Comparison of ENCODE assay signal across 8 cellular contexts in genomic region chr10:98170249-98171117, GRCh38. TPM values are rescaled to one million over a fixed set of nuclear protein-coding genes. Genes with fewer than 3 reads are reported as not detected.
DNase-seq lines count a peak whose midpoint lies in the region; ATAC-seq, FAIRE-seq and TF ChIP-seq lines count a peak whose summit lies in the region.

No MANE protein-coding gene starts in this region.

- peaks cover 27% of the 10 kb centered on the region for H3K36me3 Mint-ChIP-seq in activated CD4-positive, alpha-beta T cell treated with anti-CD3 and anti-CD28 coated beads for 36 hours (ENCODE audit: low read depth)
- H3K36me3 Mint-ChIP-seq in stimulated activated effector memory CD8-positive, alpha-beta T cell treated with anti-CD3 and anti-CD28 coated beads, Interleukin-12 subunit alpha, Interleukin-12 subunit beta, amount 100 ng/mL, for 72 hours, result peaks cover 32% of the 10 kb centered on the region

- H3K9me3 Mint-ChIP-seq in activated CD4-positive, alpha-beta T cell treated with anti-CD3 and anti-CD28 coated beads for 36 hours (ENCODE audit: low read depth), result no peaks in the 10 kb centered on the region
- H3K9me3 Mint-ChIP-seq in stimulated activated effector memory CD8-positive, alpha-beta T cell treated with anti-CD3 and anti-CD28 coated beads, Interleukin-12 subunit alpha, Interleukin-12 subunit beta, amount 100 ng/mL, for 72 hours, result no peaks in the 10 kb centered on the region

- H2AFZ ChIP-seq in HCT116 (ENCODE audit: low read depth, low read length, poor library complexity, severe bottlenecking) (no peak overlapping the region), K562 (ENCODE audit: low read depth, low read length) (no peak overlapping the region)

- no peak overlapping the region for H3K27ac Mint-ChIP-seq in activated CD4-positive, alpha-beta T cell treated with anti-CD3 and anti-CD28 coated beads for 36 hours
- no peak overlapping the region for H3K27ac Mint-ChIP-seq in stimulated activated effector memory CD8-positive, alpha-beta T cell treated with anti-CD3 and anti-CD28 coated beads, Interleukin-12 subunit alpha, Interleukin-12 subunit beta, amount 100 ng/mL, for 72 hours

- no peak overlapping the region for H3K9ac ChIP-seq in HCT116 (ENCODE audit: low read length)
- H3K9ac ChIP-seq in K562 (ENCODE audit: insufficient read depth in 1 of 2, low read depth in 2 of 2, low read length in 2 of 2), result no peak overlapping the region

- H3K9me3 ChIP-seq in HCT116 (ENCODE audit: control insufficient read depth in 1 of 2, insufficient read depth in 1 of 2, low read depth in 1 of 2, low read length in 2 of 2) (no peaks in the 10 kb centered on the region), K562 (replicated peaks; ENCODE audit: control insufficient read depth, insufficient read depth, low read depth, low read length) (no peaks in the 10 kb centered on the region)

- H3K36me3 ChIP-seq in HCT116 (ENCODE audit: control insufficient read depth in 1 of 2, insufficient read depth in 2 of 2, low read length in 2 of 2) (peaks cover 0 to 3% of the 10 kb centered on the region in 2 experiments; a peak in 2 of 4 replicates), K562 (ENCODE audit: control insufficient read depth, insufficient read depth, low read length) (peaks cover 15% of the 10 kb centered on the region; the same call in 2 of the 3 replicates)

- ATAC-seq in activated CD4-positive, alpha-beta T cell treated with anti-CD3 and anti-CD28 coated beads for 36 hours, result peak; percentile 65
- peak; percentile 98 for ATAC-seq in HCT116
- peak; percentile 90 for ATAC-seq in K562
- ATAC-seq in stimulated activated effector memory CD8-positive, alpha-beta T cell treated with anti-CD3 and anti-CD28 coated beads, Interleukin-12 subunit alpha, Interleukin-12 subunit beta, amount 100 ng/mL, for 72 hours, result peak; percentile 70

- peaks cover 8% of the 10 kb centered on the region; the same call in 1 of the 2 replicates for H4K20me1 ChIP-seq in HCT116 (ENCODE audit: insufficient read depth)
- H4K20me1 ChIP-seq in K562 (replicated peaks; ENCODE audit: control insufficient read depth, insufficient read depth, low read length), result no peaks in the 10 kb centered on the region; the same call in 1 of the 2 replicates

- TF ChIP-seq CTCF in HCT116 (IDR thresholded peaks at IDR 0.05 in 2 of 3, conservative IDR thresholded peaks at IDR 0.05 in 1 of 3; ENCODE audit: borderline replicate concordance in 1 of 3, insufficient read depth in 1 of 3, low read depth in 2 of 3, low read length in 2 of 3) (peak; percentile 56 to 76 (median 75); a peak in 5 of 6 replicates), K562 (IDR thresholded peaks at IDR 0.05 in 2 of 3, conservative IDR thresholded peaks at IDR 0.05 in 1 of 3; ENCODE audit: insufficient read depth in 2 of 3, low read depth in 1 of 3, low read length in 3 of 3) (peak; percentile 58 to 66 (median 65))

- CTCF ChIA-PET in activated CD4-positive, alpha-beta T cell treated with anti-CD3 and anti-CD28 coated beads for 36 hours (lab: Charles Lee), result interaction anchor here (0.7 to 2.5 kb wide), 25 partner anchors 9 to 165 kb away, joined by 3 to 12 read pairs (median 3); partner anchors contain the start of gene R3HCC1L
- CTCF ChIA-PET in HCT116 (lab: Charles Lee) (interaction anchor here (0.7 to 3.8 kb wide), 15 partner anchors 9 to 256 kb away, joined by 3 to 32 read pairs (median 4); partner anchors contain the start of gene R3HCC1L), K562 (lab: Yijun Ruan, JAX; ENCODE audit: low intra/inter-chr PET ratio) (interaction anchor here (0.6 to 1.2 kb wide), 2 partner anchors 136 to 140 kb away, joined by 3 to 5 read pairs; no protein-coding TSS in a partner anchor)

- RAD21 ChIA-PET in HCT116 (lab: Charles Lee; ENCODE audit: low non-redundant PET in 1 of 2, low total read pairs in 2 of 2, uncharacterized antibody in 2 of 2, unreplicated experiment in 2 of 2), result interaction anchor here in 1 of 2 experiments (1.7 to 1.9 kb wide), 2 partner anchors 139 to 161 kb away, joined by 5 to 9 read pairs; no protein-coding TSS in a partner anchor

- intact Hi-C loops in activated CD4-positive, alpha-beta T cell treated with anti-CD3 and anti-CD28 coated beads for 36 hours (cut with DNase I, micrococcal nuclease), result loop anchor here (1.0 to 10.0 kb wide), 2 partner anchors 134 to 139 kb away; no protein-coding TSS in a partner anchor
- intact Hi-C loops in HCT116 (cut with micrococcal nuclease), result loop anchor here (1.0 to 10.0 kb wide), 2 partner anchors 139 to 164 kb away; no protein-coding TSS in a partner anchor
- intact Hi-C loops in K562 (cut with micrococcal nuclease), result loop anchor here (1.0 to 5.0 kb wide), 2 partner anchors 67 to 139 kb away; no protein-coding TSS in a partner anchor

- peak; percentile 28 for DNase-seq in activated CD4-positive, alpha-beta T cell treated with anti-CD3 and anti-CD28 coated beads for 36 hours
- DNase-seq in activated CD4-positive, alpha-beta T cell treated with anti-CD3 and anti-CD28 coated beads, Interleukin-2, amount 50 U/mL, for 1 hour, result no peak
- DNase-seq in HCT116 (ENCODE audit: low read depth, low spot score), result peak; percentile 40
- DNase-seq in NCI-H774 (lab: John Stamatoyannopoulos, UW), result peak; percentile 0
- DNase-seq in K562 (ENCODE audit: extremely low read depth in 1 of 4, low spot score in 3 of 4), result peak; percentile 35 to 65 (median 46)
- DNase-seq in inferior parietal cortex (ENCODE audit: extremely low spot score), result peak; percentile 74
- peak; percentile 14 to 56 for DNase-seq in stimulated activated effector memory CD8-positive, alpha-beta T cell treated with anti-CD3 and anti-CD28 coated beads, Interleukin-12 subunit alpha, Interleukin-12 subunit beta, amount 100 ng/mL, for 72 hours (ENCODE audit: low spot score in 2 of 2)
- no peak for DNase-seq in GOT3 (lab: John Stamatoyannopoulos, UW)

- peaks cover 18% of the 10 kb centered on the region for H3K4me1 Mint-ChIP-seq in activated CD4-positive, alpha-beta T cell treated with anti-CD3 and anti-CD28 coated beads for 36 hours
- H3K4me1 Mint-ChIP-seq in stimulated activated effector memory CD8-positive, alpha-beta T cell treated with anti-CD3 and anti-CD28 coated beads, Interleukin-12 subunit alpha, Interleukin-12 subunit beta, amount 100 ng/mL, for 72 hours, result peaks cover 45% of the 10 kb centered on the region

- no peak for TF ChIP-seq EP300 in K562 (IDR thresholded peaks at IDR 0.05; ENCODE audit: low read length)

- POLR2A ChIA-PET in activated CD4-positive, alpha-beta T cell treated with anti-CD3 and anti-CD28 coated beads for 36 hours (lab: Charles Lee), result no interaction called here
- POLR2A ChIA-PET in HCT116 (lab: Charles Lee) (interaction anchor here (0.7 kb wide), 1 partner anchor 12 kb away, joined by 3 read pairs; no protein-coding TSS in a partner anchor), K562 (lab: Yijun Ruan, JAX) (interaction anchor here (0.9 to 1.5 kb wide), 3 partner anchors 14 to 139 kb away, joined by 3 to 8 read pairs (median 3); no protein-coding TSS in a partner anchor)

- TF ChIP-seq RAD21 in HCT116 (IDR thresholded peaks at IDR 0.05; ENCODE audit: low read depth), result peak; percentile 59
- peak; percentile 63 to 77 for TF ChIP-seq RAD21 in K562 (CRISPR knock-in tag; conservative IDR thresholded peaks at IDR 0.05 in 1 of 2, IDR thresholded peaks at IDR 0.05 in 1 of 2)

- H3K27ac ChIP-seq in HCT116 (ENCODE audit: low read depth, low read length) (no peak overlapping the region), K562 (ENCODE audit: extremely low read depth, low read depth, low read length) (no peak overlapping the region)

- WGBS in K562 (ENCODE audit: insufficient coverage, low coverage, missing lambda C conversion rate), result 28% methylated on average over 3 of the region's 3 CpGs

- H3K4me1 ChIP-seq in HCT116 (ENCODE audit: control insufficient read depth in 1 of 2, insufficient read depth in 2 of 2, low read length in 2 of 2), result no peaks in the 10 kb centered on the region
- peaks cover 0 to 2% of the 10 kb centered on the region in 2 experiments; a peak in 2 of 5 replicates for H3K4me1 ChIP-seq in K562 (replicated peaks in 1 of 2; ENCODE audit: control insufficient read depth in 2 of 2, insufficient read depth in 2 of 2, low read length in 2 of 2)

- H3K4me3 ChIP-seq in HCT116 (replicated peaks in 1 of 2; ENCODE audit: low read depth in 1 of 2, low read length in 2 of 2) (no peak overlapping the region), K562 (no peak overlapping the region)

- TF ChIP-seq POLR2A in HCT116 (IDR thresholded peaks at IDR 0.05; ENCODE audit: borderline replicate concordance, extremely low read depth, insufficient read depth, insufficient read length), result no peak
- TF ChIP-seq POLR2A in K562 (conservative IDR thresholded peaks at IDR 0.05), result no peak

- BruUV-seq in HCT116 (replicated peaks; lab: Mats Ljungman, UMichigan) (no TSS peak), K562 (replicated peaks; lab: Mats Ljungman, UMichigan) (no TSS peak)

- H3K4me3 Mint-ChIP-seq in activated CD4-positive, alpha-beta T cell treated with anti-CD3 and anti-CD28 coated beads for 36 hours, result no peak overlapping the region
- no peak overlapping the region for H3K4me3 Mint-ChIP-seq in stimulated activated effector memory CD8-positive, alpha-beta T cell treated with anti-CD3 and anti-CD28 coated beads, Interleukin-12 subunit alpha, Interleukin-12 subunit beta, amount 100 ng/mL, for 72 hours

- H3K9me1 ChIP-seq in K562 (ENCODE audit: control insufficient read depth, insufficient read depth, low read length), result no peaks in the 10 kb centered on the region

- H3K27me3 ChIP-seq in HCT116 (ENCODE audit: insufficient read depth, low read length) (no peaks in the 10 kb centered on the region), K562 (ENCODE audit: control insufficient read depth in 2 of 2, insufficient read depth in 2 of 2, low read length in 2 of 2) (no peaks in the 10 kb centered on the region)

- H3K4me2 ChIP-seq in HCT116 (ENCODE audit: low read length) (no peak overlapping the region), K562 (ENCODE audit: insufficient read depth, low read length) (no peak overlapping the region)

- H3K79me2 ChIP-seq in HCT116 (ENCODE audit: insufficient read depth, low read length) (no peaks in the 10 kb centered on the region; the same call in 1 of the 2 replicates), K562 (ENCODE audit: control insufficient read depth, insufficient read depth, low read length) (no peaks in the 10 kb centered on the region)

- peak; percentile 96 for FAIRE-seq in K562 (lab: Jason Lieb, UNC)

- H3K9me2 ChIP-seq in HCT116 (ENCODE audit: insufficient read depth), result no peaks in the 10 kb centered on the region

- H3K27me3 Mint-ChIP-seq in activated CD4-positive, alpha-beta T cell treated with anti-CD3 and anti-CD28 coated beads for 36 hours, result no peaks in the 10 kb centered on the region

- in situ Hi-C loops in K562 (cut with MboI), result no loop called here

RNA-seq across cellular contexts. Expression of gene R3HCC1L, which starts 36.0 kb away (rescaled TPM):
- total RNA-seq in activated CD4-positive, alpha-beta T cell treated with anti-CD3 and anti-CD28 coated beads for 36 hours, result 10 to 100 TPM; 13.5 to 16.8 TPM
- 9.3 TPM for total RNA-seq in HCT116 (2021; ENCODE audit: unreplicated experiment)
- 8.0 and 8.6 TPM in 2 replicates for polyA plus RNA-seq in HCT116 (2012)
- total RNA-seq in K562 (2011; cell fraction: chromatin; rRNA removed; ENCODE audit: low replicate concordance), result 9.2 and 31.2 TPM in 2 replicates
- 5.7 and 8.3 TPM in 2 replicates for total RNA-seq in K562 (2011; cell fraction: nucleolus; rRNA removed)
- total RNA-seq in K562 (2011; cell fraction: nucleoplasm; rRNA removed), result 10.9 and 15.3 TPM in 2 replicates
- 10.9 and 12.9 TPM in 2 replicates for total RNA-seq in K562 (2014; rRNA removed)
- 15.4 and 15.9 TPM in 2 replicates for total RNA-seq in K562 (2014; rRNA removed; fragmentation: Illumina TruSeq; extraction: Trizol)
- 14.0 and 14.7 TPM in 2 replicates for total RNA-seq in K562 (2015; rRNA removed; fragmentation: Illumina TruSeq; extraction: Trizol)
- total RNA-seq in K562 (2021), result 8.9 and 9.3 TPM in 2 replicates
- 10.7 and 12.6 TPM in 2 replicates for polyA plus RNA-seq in K562 (2011; rRNA removed)
- polyA plus RNA-seq in K562 (2011; cell fraction: cytosol; rRNA removed), result 3.3 and 7.6 TPM in 2 replicates
- 10.1 and 10.9 TPM in 2 replicates for polyA plus RNA-seq in K562 (2011; cell fraction: nucleus; rRNA removed)
- polyA plus RNA-seq in K562 (2012), result 8.2 and 9.1 TPM in 2 replicates
- polyA plus RNA-seq in K562 (2014; fragmentation: Illumina TruSeq; extraction: Trizol), result 11.4 and 13.8 TPM in 2 replicates
- polyA plus RNA-seq in K562 (2014; fragmentation: Nextera tagmentation; extraction: Ambion mirVana), result 10 to 100 TPM in 1 of 2 experiments, 1 to 10 TPM in 1; 9.1 to 17.8 TPM
- 9.5 and 11.3 TPM in 2 replicates for polyA plus RNA-seq in K562 (2014; rRNA removed)
- polyA minus RNA-seq in K562 (2011; rRNA and poly(A)+ RNA removed), result 28.8 and 35.1 TPM in 2 replicates
- 6.2 and 7.6 TPM in 2 replicates for polyA minus RNA-seq in K562 (2011; cell fraction: cytosol; rRNA and poly(A)+ RNA removed)
- 12.1 and 20.0 TPM in 2 replicates for polyA minus RNA-seq in K562 (2011; cell fraction: nucleus; rRNA and poly(A)+ RNA removed)

Comparison
In these comparisons a context has a peak if more than half of its experiments do, and no peak if none do; other contexts are left out.
1. DNase-seq: peak in activated CD4-positive, alpha-beta T cell treated with anti-CD3 and anti-CD28 coated beads for 36 hours (single experiment), HCT116 (single experiment), NCI-H774 (single experiment), K562 (4 of 4), inferior parietal cortex (single experiment) and stimulated activated effector memory CD8-positive, alpha-beta T cell treated with anti-CD3 and anti-CD28 coated beads, Interleukin-12 subunit alpha, Interleukin-12 subunit beta, amount 100 ng/mL, for 72 hours (2 of 2); none in activated CD4-positive, alpha-beta T cell treated with anti-CD3 and anti-CD28 coated beads, Interleukin-2, amount 50 U/mL, for 1 hour (single experiment) and GOT3 (single experiment).
2. Peak in every context shown above with its lines, with median percentiles within 50 percentile points of each other: ATAC-seq.